ENCODE assay signal across 1 cellular context in genomic region chr3:75425379-75425778, GRCh38.
DNase-seq lines count a peak whose midpoint lies in the region.

No MANE protein-coding gene starts in this region.

- peak; percentile 5 for DNase-seq in activated gamma-delta T cell (lab: John Stamatoyannopoulos, UW)
